8 cellular contexts compared by ENCODE assay signal in the genomic region with DNA sequence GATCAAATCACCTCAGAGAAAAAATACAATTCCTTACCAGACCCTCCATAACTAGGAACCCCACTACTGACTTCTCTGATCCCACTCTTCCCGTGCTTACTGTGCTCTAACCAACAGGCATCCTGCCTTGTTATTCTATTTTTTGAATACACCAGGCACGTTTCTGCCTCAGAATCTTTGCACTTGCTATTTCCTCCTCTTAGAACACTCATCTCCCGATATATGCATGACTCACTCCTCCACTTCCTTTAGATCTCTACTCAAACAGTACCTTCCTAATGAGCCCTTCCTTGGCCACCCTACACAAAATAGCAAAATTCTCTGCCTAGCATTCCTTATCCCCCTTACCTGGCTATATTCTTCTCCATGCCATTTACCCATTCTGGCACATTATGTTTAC. TPM values are rescaled to one million over a fixed set of nuclear protein-coding genes. Genes with fewer than 3 reads are reported as not detected.
DNase-seq lines count a peak whose midpoint lies in the region; ATAC-seq and TF ChIP-seq lines count a peak whose summit lies in the region.

No MANE protein-coding gene starts in this region.

- DNase-seq in 8988T: peak; percentile 21
- peak; percentile 44 for DNase-seq in GM12865 (ENCODE audit: low read depth)
- DNase-seq in RWPE2 (ENCODE audit: low spot score): no peak
- peak; percentile 76 for DNase-seq in epithelial cell of esophagus (ENCODE audit: low read depth)
- DNase-seq in lower leg skin (ENCODE audit: low spot score in 2 of 2): no peak
- DNase-seq in DMS 273 (lab: John Stamatoyannopoulos, UW; ENCODE audit: unreplicated experiment): no peak

- TF ChIP-seq CTCF in GM12865 (IDR thresholded peaks at IDR 0.05; ENCODE audit: insufficient read depth, low read depth, low read length, missing control alignments) (no peak), RWPE2 (IDR thresholded peaks at IDR 0.05; ENCODE audit: poor library complexity, severe bottlenecking) (no peak), epithelial cell of esophagus (IDR thresholded peaks at IDR 0.05; ENCODE audit: insufficient read depth, low read depth, low read length, missing control alignments) (no peak), lower leg skin (IDR thresholded peaks at IDR 0.05) (no peak)

- intact Hi-C loops in lower leg skin (cut with DNase I; ENCODE audit: low total_unique reads): no loop called here

- ATAC-seq in RWPE2 (ENCODE audit: low read depth) (peak; percentile 99), HG03139 (IDR thresholded peaks at IDR 0.05; ENCODE audit: unreplicated experiment) (no peak), GM18868 (IDR thresholded peaks at IDR 0.05; ENCODE audit: unreplicated experiment) (no peak)

- peaks cover 31% of the 10 kb centered on the region for H3K36me3 ChIP-seq in RWPE2 (ENCODE audit: low read depth)

- H3K4me3 ChIP-seq in GM12865 (ENCODE audit: low read depth, low read length) (no peak overlapping the region), RWPE2 (ENCODE audit: severe bottlenecking) (no peak overlapping the region), epithelial cell of esophagus (ENCODE audit: low read length) (no peak overlapping the region), lower leg skin (ENCODE audit: low read depth, poor library complexity, severe bottlenecking) (no peak overlapping the region)

- no peaks in the 10 kb centered on the region for H3K27me3 ChIP-seq in RWPE2 (ENCODE audit: insufficient read depth, poor library complexity, severe bottlenecking)

- peaks cover 15% of the 10 kb centered on the region for H3K4me1 ChIP-seq in RWPE2 (ENCODE audit: insufficient read depth, poor library complexity, severe bottlenecking)

- no peaks in the 10 kb centered on the region for H3K9me3 ChIP-seq in RWPE2 (ENCODE audit: severe bottlenecking)

- no peak for TF ChIP-seq POLR2A in lower leg skin (IDR thresholded peaks at IDR 0.05)

- 52 to 66% methylated on average over 3 of the region's 3 CpGs for whole genome bisulfite sequencing in lower leg skin, 2 donors

- H3K27ac ChIP-seq in RWPE2 (ENCODE audit: poor library complexity, severe bottlenecking): peak overlapping the region; percentile 46

RNA-seq across cellular contexts. Expression of a gene that starts 43.9 kb away (rescaled TPM):
- 10 to 100 TPM; 46.7 to 63.0 (median 57.9) TPM for total RNA-seq in lower leg skin

Comparison
In these comparisons a context has a peak if more than half of its experiments do, and no peak if none do; other contexts are left out.
1. DNase-seq: peak in 8988T (single experiment), GM12865 (single experiment) and epithelial cell of esophagus (single experiment); none in RWPE2 (single experiment), lower leg skin (0 of 2) and DMS 273 (single experiment).